9 cellular contexts compared by ENCODE assay signal in genomic region chr15:24956131-24956838, GRCh38.
DNase-seq lines count a peak whose midpoint lies in the region; ATAC-seq and TF ChIP-seq lines count a peak whose summit lies in the region.
"Had no signal": no experiment of that assay in that cellular context is flagged by ENCODE, and none has a peak within 500 bp of the region (broad histone marks: within the 10 kb centered on the region; RNA-seq: fewer than 3 reads in every experiment).

No MANE protein-coding gene starts in this region.

- H3K27me3 ChIP-seq in muscle layer of colon (ENCODE audit: control insufficient read depth in 1 of 2, insufficient read depth in 2 of 2, low read length in 2 of 2), result no peaks in the 10 kb centered on the region

- TF ChIP-seq POLR2A in erythroblast (IDR thresholded peaks at IDR 0.05; ENCODE audit: low read length), result peak; percentile 36

- H3K9ac ChIP-seq in muscle layer of colon (ENCODE audit: low read length), result peak overlapping the region; percentile 90

- H3K9me3 ChIP-seq in muscle layer of colon (ENCODE audit: low read length), result no peaks in the 10 kb centered on the region

- no peaks in the 10 kb centered on the region for H3K36me3 ChIP-seq in muscle layer of colon (ENCODE audit: insufficient read depth, low read length)

- peak overlapping the region; percentile 63 to 88 for H3K4me3 ChIP-seq in muscle layer of colon (ENCODE audit: low read depth in 1 of 2, low read length in 2 of 2)

- DNase-seq in AG08396 (ENCODE audit: low spot score) (peak; percentile 81), NCI-H82 treated with DMSO at 0.1 percent for 48 hours (lab: John Stamatoyannopoulos, UW; ENCODE audit: unreplicated experiment) (peak; percentile 52), erythroblast (lab: John Stamatoyannopoulos, UW) (peak; percentile 73 to 78)
- DNase-seq in activated T-cell treated with anti-CD3 and anti-CD28 coated beads, Interleukin-2, amount 50 U/mL, for 1 hour, result peak; percentile 66
- DNase-seq in stimulated activated CD8-positive, alpha-beta memory T cell treated with anti-CD3 and anti-CD28 coated beads, Interleukin-7, amount 100 ng/mL, for 24 hours (ENCODE audit: low read depth), result peak; percentile 24

- ATAC-seq in GM18909 (IDR thresholded peaks at IDR 0.05; ENCODE audit: poor library complexity, unreplicated experiment) (peak; percentile 83), HG03342 (IDR thresholded peaks at IDR 0.05; ENCODE audit: unreplicated experiment) (peak; percentile 78)
- ATAC-seq: HCT116 had no signal

- H3K27ac ChIP-seq in muscle layer of colon (ENCODE audit: low read depth, low read length), result peak overlapping the region; percentile 86

- no peaks in the 10 kb centered on the region for H3K4me1 ChIP-seq in muscle layer of colon (ENCODE audit: insufficient read depth, low read length)

Comparison
In these comparisons a context has a peak if more than half of its experiments do, and no peak if none do; other contexts are left out.
1. Peak in every context shown above with its lines: DNase-seq, ATAC-seq, H3K4me3 ChIP-seq and H3K27ac ChIP-seq.
2. DNase-seq: peak in every context shown above with its lines; median percentile 81 in AG08396; 76 in erythroblast; 66 in activated T-cell treated with anti-CD3 and anti-CD28 coated beads, Interleukin-2, amount 50 U/mL, for 1 hour; 52 in NCI-H82 treated with DMSO at 0.1 percent for 48 hours; 24 in stimulated activated CD8-positive, alpha-beta memory T cell treated with anti-CD3 and anti-CD28 coated beads, Interleukin-7, amount 100 ng/mL, for 24 hours.